ENCODE assay signal across 8 cellular contexts in genomic region chr17:4968166-4968915, GRCh38. TPM values are rescaled to one million over a fixed set of nuclear protein-coding genes. Genes with fewer than 3 reads are reported as not detected.
DNase-seq lines count a peak whose midpoint lies in the region; ATAC-seq, FAIRE-seq and TF ChIP-seq lines count a peak whose summit lies in the region.

No MANE protein-coding gene starts in this region.

- H3K9me3 ChIP-seq in PC-3 (ENCODE audit: low read length) (no peaks in the 10 kb centered on the region), tibial artery (no peaks in the 10 kb centered on the region)

- no peak overlapping the region for H3K4me3 Mint-ChIP-seq in CD14-positive monocyte

- peaks cover 23% of the 10 kb centered on the region for H3K4me1 ChIP-seq in PC-3 (ENCODE audit: insufficient read depth, low read length)
- H3K4me1 ChIP-seq in tibial artery: peaks cover 0 to 34% (median 32%) of the 10 kb centered on the region in 4 donors

- peak; percentile 33 for DNase-seq in activated T-cell treated with anti-CD3 and anti-CD28 coated beads for 48 hours (ENCODE audit: low read depth)
- DNase-seq in activated T-cell treated with anti-CD3 and anti-CD28 coated beads, Interleukin-2, amount 50 U/mL, for 1 hour: no peak
- no peak for DNase-seq in PC-3
- DNase-seq in bronchial epithelial cell (ENCODE audit: low read depth): no peak
- peak in 1 of 2 donors; percentile 91 for DNase-seq in lower leg skin (ENCODE audit: low spot score in 2 of 2)
- no peak for DNase-seq in tibial artery
- DNase-seq in CD14-positive monocyte (ENCODE audit: low spot score): no peak

- H3K4me3 ChIP-seq in PC-3 (ENCODE audit: low read length): peak overlapping the region; percentile 79
- H3K4me3 ChIP-seq in bronchial epithelial cell (ENCODE audit: low read depth, low read length): peak overlapping the region; percentile 68
- H3K4me3 ChIP-seq in lower leg skin (ENCODE audit: low read depth, poor library complexity, severe bottlenecking): peak overlapping the region; percentile 12
- peak overlapping the region; percentile 66 to 75 for H3K4me3 ChIP-seq in tibial artery

- peak overlapping the region; percentile 98 for H3K4me2 ChIP-seq in PC-3 (ENCODE audit: low read length)

- no TSS peak for BruUV-seq in PC-3 (replicated peaks; lab: Mats Ljungman, UMichigan)

- H3K36me3 Mint-ChIP-seq in CD14-positive monocyte: peaks cover 52 to 57% of the 10 kb centered on the region in 2 donors

- H2AFZ ChIP-seq in PC-3 (ENCODE audit: low read length): peak overlapping the region; percentile 84

- H3K79me2 ChIP-seq in PC-3 (ENCODE audit: low read length): peaks cover 12% of the 10 kb centered on the region; the same call in 1 of the 2 replicates

- peak overlapping the region; percentile 86 for H3K9ac ChIP-seq in PC-3 (ENCODE audit: low read length)

- TF ChIP-seq CTCF in PC-3 (conservative IDR thresholded peaks at IDR 0.05; ENCODE audit: low read depth, low read length) (no peak), bronchial epithelial cell (IDR thresholded peaks at IDR 0.05; ENCODE audit: insufficient read depth, low read length, severe bottlenecking) (no peak), lower leg skin (IDR thresholded peaks at IDR 0.05) (no peak), tibial artery (IDR thresholded peaks at IDR 0.05) (no peak), CD14-positive monocyte (IDR thresholded peaks at IDR 0.05) (no peak)

- CTCF ChIA-PET in PC-3 (lab: Charles Lee): interaction anchor here (2.3 kb wide), 1 partner anchor 59 kb away, joined by 11 read pairs; no protein-coding TSS in a partner anchor

- POLR2A ChIA-PET in PC-3 (lab: Charles Lee; ENCODE audit: unreplicated experiment): interaction anchor here (1.0 to 1.1 kb wide), 2 partner anchors 59 to 178 kb away, joined by 5 to 8 read pairs; no protein-coding TSS in a partner anchor

- no peaks in the 10 kb centered on the region for H3K9me2 ChIP-seq in PC-3 (replicated peaks; ENCODE audit: low read length)

- H3K27ac ChIP-seq in PC-3 (ENCODE audit: low read length): peak overlapping the region; percentile 43
- H3K27ac ChIP-seq in tibial artery: peak overlapping the region; percentile 90 to 92

- peaks cover 42% of the 10 kb centered on the region for H3K4me1 Mint-ChIP-seq in CD14-positive monocyte

- no peaks in the 10 kb centered on the region; the same call in 1 of the 2 replicates for H3K36me3 ChIP-seq in PC-3 (ENCODE audit: low read depth, low read length)
- peaks cover 10% of the 10 kb centered on the region for H3K36me3 ChIP-seq in bronchial epithelial cell (ENCODE audit: control insufficient read depth, insufficient read depth, low read length)
- peaks cover 15 to 37% (median 31%) of the 10 kb centered on the region in 3 donors for H3K36me3 ChIP-seq in tibial artery

- H3K27me3 ChIP-seq in PC-3 (ENCODE audit: low read length) (no peaks in the 10 kb centered on the region), bronchial epithelial cell (ENCODE audit: control insufficient read depth, insufficient read depth, low read length) (no peaks in the 10 kb centered on the region), tibial artery (no peaks in the 10 kb centered on the region)

- H4K20me1 ChIP-seq in PC-3 (ENCODE audit: low read length): no peaks in the 10 kb centered on the region

- H3K27ac Mint-ChIP-seq in CD14-positive monocyte: peak overlapping the region in 1 of 7 donors; percentile 20

- H3F3A ChIP-seq in PC-3 (ENCODE audit: low read length, unreplicated experiment): no peaks in the 10 kb centered on the region

- ATAC-seq in PC-3 (peak; percentile 0; the same call in 1 of the 2 replicates), HG02642 (IDR thresholded peaks at IDR 0.05; ENCODE audit: poor library complexity, unreplicated experiment) (no peak)

- WGBS in lower leg skin, 2 donors: 10 to 13% methylated on average over 41 of the region's 41 CpGs

- no peak for TF ChIP-seq POLR2A in lower leg skin (IDR thresholded peaks at IDR 0.05)

- H3K9me3 Mint-ChIP-seq in CD14-positive monocyte: peaks cover 0 to 2% (median 0%) of the 10 kb centered on the region in 7 donors

- H3K27me3 Mint-ChIP-seq in CD14-positive monocyte (ENCODE audit: low read depth in 3 of 3): peaks cover 0 to 4% (median 2%) of the 10 kb centered on the region in 3 donors

- FAIRE-seq in bronchial epithelial cell (lab: Jason Lieb, UNC): no peak

- intact Hi-C loops in PC-3 (cut with micrococcal nuclease): no loop called here
- intact Hi-C loops in lower leg skin (cut with DNase I; ENCODE audit: low total_unique reads): no loop called here
- intact Hi-C loops in tibial artery (cut with DNase I; ENCODE audit: low total_unique reads): no loop called here
- intact Hi-C loops in CD14-positive monocyte (cut with micrococcal nuclease): no loop called here

RNA-seq across cellular contexts. Expression of gene SPAG7, which starts 0.7 kb away (rescaled TPM):
- total RNA-seq in PC-3 (2014; rRNA removed): 44.1 and 48.4 TPM in 2 replicates
- total RNA-seq in bronchial epithelial cell: 40.5 and 64.0 TPM in 2 replicates
- 10 to 100 TPM; 35.1 to 64.0 (median 51.7) TPM for total RNA-seq in lower leg skin
- 10 to 100 TPM; 85.1 to 96.7 TPM for polyA plus RNA-seq in CD14-positive monocyte

RNA-seq across cellular contexts. Expression of gene ENO3, which starts 17.4 kb away (rescaled TPM):
- total RNA-seq in PC-3 (2014; rRNA removed) (2.4 and 7.5 TPM in 2 replicates), bronchial epithelial cell (0.51 and 1.8 TPM in 2 replicates), lower leg skin (1 to 10 TPM; 1.0 to 7.9 (median 4.9) TPM)
- polyA plus RNA-seq in CD14-positive monocyte: under 1 TPM; 0.36 to 0.60 TPM

RNA-seq across cellular contexts. Expression of gene CAMTA2, which starts 19.1 kb away (rescaled TPM):
- total RNA-seq in PC-3 (2014; rRNA removed): 6.2 and 27.2 TPM in 2 replicates
- 4.7 and 5.9 TPM in 2 replicates for total RNA-seq in bronchial epithelial cell
- 10 to 100 TPM; 21.7 to 35.3 (median 30.6) TPM for total RNA-seq in lower leg skin
- polyA plus RNA-seq in CD14-positive monocyte: 1 to 10 TPM; 7.1 to 7.6 TPM

RNA-seq across cellular contexts. Expression of gene PFN1, which starts 20.0 kb away (rescaled TPM):
- total RNA-seq in PC-3 (2014; rRNA removed) (1,914 and 2,339 TPM in 2 replicates), bronchial epithelial cell (440 and 907 TPM in 2 replicates), lower leg skin (100 to 1,000 TPM; 479 to 709 (median 540) TPM)
- 1,000 to 10,000 TPM; 1,582 to 1,613 TPM for polyA plus RNA-seq in CD14-positive monocyte

RNA-seq across cellular contexts. Expression of gene RNF167, which starts 28.3 kb away (rescaled TPM):
- total RNA-seq in PC-3 (2014; rRNA removed) (37.8 and 43.1 TPM in 2 replicates), bronchial epithelial cell (15.8 and 26.0 TPM in 2 replicates), lower leg skin (10 to 100 TPM; 66.3 to 95.4 (median 80.2) TPM)
- polyA plus RNA-seq in CD14-positive monocyte: 10 to 100 TPM; 17.2 to 20.6 TPM

Comparison
In these comparisons a context has a peak if more than half of its experiments do, and no peak if none do; other contexts are left out.
1. H3K4me3 ChIP-seq: peak in every context shown above with its lines; median percentile 79 in PC-3; 70 in tibial artery; 68 in bronchial epithelial cell; 12 in lower leg skin.